ENCODE assay signal across 8 cellular contexts in genomic region chr4:83484500-83485431, GRCh38. TPM values are rescaled to one million over a fixed set of nuclear protein-coding genes. Genes with fewer than 3 reads are reported as not detected.
DNase-seq lines count a peak whose midpoint lies in the region; ATAC-seq and TF ChIP-seq lines count a peak whose summit lies in the region.

TSS of gene ABRAXAS1 (minus strand) at chr4:83485100. CDS start at chr4:83485072, 28 bp downstream.

- H3K27ac ChIP-seq in C4-2B (peak within 1 kb of the TSS; percentile 59), liver (ENCODE audit: low read depth in 1 of 2, low read length in 2 of 2) (peak within 1 kb of the TSS; percentile 47 to 86)

- H3K36me3 ChIP-seq in liver (ENCODE audit: control insufficient read depth in 4 of 4, insufficient read depth in 3 of 4, low read depth in 1 of 4, low read length in 3 of 4) = no peaks in the 10 kb centered on the region

- peak within 1 kb of the TSS; percentile 57 to 71 for H3K9ac ChIP-seq in liver (ENCODE audit: low read depth in 1 of 2, low read length in 2 of 2)

- peaks cover 4 to 13% (median 11%) of the 10 kb centered on the region in 4 donors for H3K4me1 ChIP-seq in liver (ENCODE audit: control insufficient read depth in 4 of 4, insufficient read depth in 4 of 4, low read length in 3 of 4)

- H3K27me3 ChIP-seq in liver (ENCODE audit: control insufficient read depth in 4 of 4, insufficient read depth in 4 of 4, low read length in 3 of 4) = no peaks in the 10 kb centered on the region

- 1% methylated on average over 93 of the region's 93 CpGs for WGBS in liver

- DNase-seq in NCI-H748 (lab: John Stamatoyannopoulos, UW; ENCODE audit: unreplicated experiment) = peak; percentile 94
- peak; percentile 85 to 88 for DNase-seq in activated CD4-positive, alpha-beta T cell treated with anti-CD3 and anti-CD28 coated beads, Interleukin-2, amount 50 U/mL, for 24 hours (ENCODE audit: low read depth in 1 of 2, low spot score in 1 of 2)
- DNase-seq in dermis blood vessel endothelial cell = peak; percentile 95
- DNase-seq in stimulated activated CD4-positive, alpha-beta T cell treated with anti-CD3 and anti-CD28 coated beads, Interleukin-4, amount 100 ng/mL, for 1 hour = peak; percentile 95

- TF ChIP-seq RAD21 in liver (IDR thresholded peaks at IDR 0.05) = no peak

- ATAC-seq in GM19395 (IDR thresholded peaks at IDR 0.05; ENCODE audit: unreplicated experiment) = peak; percentile 96
- ATAC-seq in HG03558 (IDR thresholded peaks at IDR 0.05; ENCODE audit: extremely low read depth, unreplicated experiment) = peak; percentile 92

- TF ChIP-seq CTCF in C4-2B (conservative IDR thresholded peaks at IDR 0.05) (no peak), liver (IDR thresholded peaks at IDR 0.05; ENCODE audit: low read depth, low read length, missing input control) (no peak)

- H3K4me3 ChIP-seq in liver (ENCODE audit: low read depth in 1 of 3, low read length in 3 of 3) = peak within 1 kb of the TSS; percentile 71 to 89 (median 84)

- H3K9me3 ChIP-seq in liver (ENCODE audit: control insufficient read depth in 4 of 4, low read length in 3 of 4) = no peaks in the 10 kb centered on the region

TF ChIP-seq in liver, 16 proteins besides CTCF, POLR2A, EP300 and RAD21:
- TF ChIP-seq MAX (IDR thresholded peaks at IDR 0.05) = no peak
- peak; percentile 21 for TF ChIP-seq TAF1 (conservative IDR thresholded peaks at IDR 0.05)
- peak; percentile 60 for TF ChIP-seq YY1 (IDR thresholded peaks at IDR 0.05)
- TF ChIP-seq FOXA1 (IDR thresholded peaks at IDR 0.05) = no peak
- no peak for TF ChIP-seq EGR1 (IDR thresholded peaks at IDR 0.05; ENCODE audit: low read depth in 2 of 2)
- TF ChIP-seq ATF3 (IDR thresholded peaks at IDR 0.05) = no peak
- TF ChIP-seq GABPA (IDR thresholded peaks at IDR 0.05 in 1 of 2, conservative IDR thresholded peaks at IDR 0.05 in 1 of 2) = no peak
- no peak for TF ChIP-seq ZBTB33 (IDR thresholded peaks at IDR 0.05)

RNA-seq across cellular contexts. Expression of gene ABRAXAS1, which starts in this region (rescaled TPM):
- total RNA-seq in dermis blood vessel endothelial cell (22.0 and 24.5 TPM in 2 replicates), liver (1 to 10 TPM; 1.6 to 7.8 TPM)
- polyA plus RNA-seq in liver = 1 to 10 TPM in 1 of 2 donors, under 1 TPM in 1; 0.96 to 1.0 TPM

Comparison
In these comparisons a context has a peak if more than half of its experiments do, and no peak if none do; other contexts are left out.
1. Peak in every context shown above with its lines: DNase-seq, ATAC-seq, H3K4me3 ChIP-seq and H3K27ac ChIP-seq.